1 cellular context compared by ENCODE assay signal in genomic region chr2:236875906-236876505, GRCh38.
TF ChIP-seq lines count a peak whose summit lies in the region.

No MANE protein-coding gene starts in this region.

TF ChIP-seq in WTC11, 78 proteins besides CTCF, POLR2A, EP300 and RAD21 (continued from another document):
- no peak for TF ChIP-seq ETV6 (CRISPR knock-in tag; IDR thresholded peaks at IDR 0.05)
- no peak for TF ChIP-seq ATF3 (CRISPR knock-in tag; conservative IDR thresholded peaks at IDR 0.05)
- TF ChIP-seq ZNF232 (CRISPR knock-in tag; IDR thresholded peaks at IDR 0.05) = no peak
